In the genomic region with DNA sequence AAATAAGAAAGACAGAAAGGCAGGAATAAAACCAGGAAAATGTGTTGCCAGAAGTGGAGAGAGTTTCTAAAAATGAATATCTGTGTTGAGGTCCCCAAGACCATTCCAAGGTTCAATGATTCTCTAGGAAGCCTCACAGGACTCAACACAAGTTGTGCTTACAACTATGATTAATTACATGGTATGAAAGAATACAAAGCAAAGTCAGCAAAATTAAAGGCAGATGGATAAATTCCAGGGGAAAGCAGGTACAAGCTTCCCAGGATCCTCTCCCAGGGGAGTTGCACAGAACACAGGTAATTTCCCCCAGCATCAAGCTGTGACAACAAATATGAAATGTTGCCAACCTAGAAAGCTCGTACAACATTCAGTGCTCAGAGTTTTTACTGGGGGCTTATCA, we compare ENCODE assay signal across 33 cellular contexts.
A peak's percentile ranks its signal among the peaks of the same experiment; 100 is the strongest.
DNase-seq lines count a peak whose midpoint lies in the region; ATAC-seq, FAIRE-seq and TF ChIP-seq lines count a peak whose summit lies in the region.
"Had no signal": no experiment of that assay in that cellular context is flagged by ENCODE, and none has a peak within 500 bp of the region (broad histone marks: within the 10 kb centered on the region; RNA-seq: fewer than 3 reads in every experiment).

No MANE protein-coding gene starts in this region.

- no peak for TF ChIP-seq POLR2A in HepG2 (IDR thresholded peaks at IDR 0.05; ENCODE audit: insufficient read depth in 1 of 2, low read depth in 2 of 2, low read length in 2 of 2)
- no peak for TF ChIP-seq POLR2A in right lobe of liver (IDR thresholded peaks at IDR 0.05)
- no peak for TF ChIP-seq POLR2A in A549 (IDR thresholded peaks at IDR 0.05; ENCODE audit: low read length)

- BruUV-seq in HepG2 (replicated peaks; lab: Mats Ljungman, UMichigan) (no TSS peak), Calu3 (replicated peaks; lab: Mats Ljungman, UMichigan) (no TSS peak)

- in situ Hi-C loops in HepG2 (cut with HindIII; ENCODE audit: extremely low pct_ligation_motif_present, low pct_unique_long_range_greater_than_20kb), result no loop called here

- ATAC-seq in HepG2, result no peak
- no peak for ATAC-seq in right lobe of liver
- no peak for ATAC-seq in A549
- ATAC-seq: CD8-positive, alpha-beta T cell had no signal

- TF ChIP-seq RAD21 in HepG2 (CRISPR knock-in tag; IDR thresholded peaks at IDR 0.05) (no peak), A549 (conservative IDR thresholded peaks at IDR 0.05 in 1 of 2, IDR thresholded peaks at IDR 0.05 in 1 of 2) (no peak)

- WGBS in HepG2 (ENCODE audit: low lambda C conversion rate), result 0% methylated on average over 1 of the region's 1 CpG
- WGBS in right lobe of liver (ENCODE audit: insufficient coverage, low coverage, low lambda C conversion rate, missing lambda C conversion rate), result 36% methylated on average over 1 of the region's 1 CpG
- whole genome bisulfite sequencing in A549 (ENCODE audit: missing lambda C conversion rate), result 0% methylated on average over 1 of the region's 1 CpG

- H3K27ac ChIP-seq in HepG2 (ENCODE audit: extremely low read length, insufficient read depth, low read length), result no peak overlapping the region
- H3K27ac ChIP-seq in right lobe of liver, result no peak overlapping the region
- no peak overlapping the region for H3K27ac ChIP-seq in A549
- H3K27ac ChIP-seq: 22Rv1; BLaER1; BLaER1 treated with 17β-estradiol and CSF1 and Interleukin-3, amounts not matched to agents 10 nM and 100 nM; C4-2B had no signal

- no peak overlapping the region for H3K27ac Mint-ChIP-seq in Calu3 (ENCODE audit: unreplicated experiment)
- H3K27ac Mint-ChIP-seq: B cell; CD14-positive monocyte; CD4-positive, alpha-beta memory T cell; CD4-positive, alpha-beta T cell; CD4-positive, CD25-positive, alpha-beta regulatory T cell; CD8-positive, alpha-beta memory T cell; CD8-positive, alpha-beta T cell had no signal

- intact Hi-C loops in HepG2 (cut with micrococcal nuclease; ENCODE audit: unreplicated experiment), result no loop called here
- intact Hi-C loops in right lobe of liver (cut with DNase I), result no loop called here
- intact Hi-C loops in Calu3 (cut with micrococcal nuclease; ENCODE audit: unreplicated experiment), result no loop called here

- no peak overlapping the region for H2AFZ ChIP-seq in HepG2 (ENCODE audit: low read length)

- TF ChIP-seq CTCF in HepG2 (CRISPR knock-in tag; IDR thresholded peaks at IDR 0.05) (no peak), right lobe of liver (IDR thresholded peaks at IDR 0.05) (no peak), A549 (IDR thresholded peaks at IDR 0.05) (no peak), Calu3 (IDR thresholded peaks at IDR 0.05; ENCODE audit: unreplicated experiment) (no peak)

- H3K4me3 Mint-ChIP-seq in Calu3 (ENCODE audit: low read depth, unreplicated experiment), result no peak overlapping the region
- H3K4me3 Mint-ChIP-seq: B cell; CD14-positive monocyte; CD4-positive, alpha-beta memory T cell; CD4-positive, alpha-beta T cell; CD4-positive, CD25-positive, alpha-beta regulatory T cell; CD8-positive, alpha-beta memory T cell; CD8-positive, alpha-beta T cell had no signal

- no peak overlapping the region for H3K9ac ChIP-seq in HepG2 (ENCODE audit: insufficient read depth, low read depth, low read length)
- H3K9ac ChIP-seq: BLaER1; BLaER1 treated with 17β-estradiol and CSF1 and Interleukin-3, amounts not matched to agents 10 nM and 100 nM had no signal

- TF ChIP-seq EP300 in HepG2 (IDR thresholded peaks at IDR 0.05; ENCODE audit: low read depth in 2 of 2, low read length in 2 of 2), result no peak
- TF ChIP-seq EP300 in HepG2 (CRISPR knock-in tag; IDR thresholded peaks at IDR 0.05; ENCODE audit: borderline replicate concordance), result no peak
- TF ChIP-seq EP300 in A549 (IDR thresholded peaks at IDR 0.05), result no peak

- H3K4me3 ChIP-seq in HepG2 (replicated peaks in 1 of 3; ENCODE audit: insufficient read depth in 1 of 3, low read depth in 2 of 3, low read length in 3 of 3) (no peak overlapping the region), right lobe of liver (no peak overlapping the region), A549 (no peak overlapping the region)
- H3K4me3 ChIP-seq: BLaER1; BLaER1 treated with 17β-estradiol and CSF1 and Interleukin-3, amounts not matched to agents 10 nM and 100 nM had no signal

- H3K4me1 Mint-ChIP-seq in Calu3 (ENCODE audit: low read depth, unreplicated experiment), result no peaks in the 10 kb centered on the region
- H3K4me1 Mint-ChIP-seq: B cell; CD14-positive monocyte; CD4-positive, alpha-beta memory T cell; CD4-positive, CD25-positive, alpha-beta regulatory T cell; CD8-positive, alpha-beta memory T cell had no signal

- no peaks in the 10 kb centered on the region for H4K20me1 ChIP-seq in HepG2 (ENCODE audit: insufficient read depth, low read length)
- H4K20me1 ChIP-seq: BLaER1; BLaER1 treated with 17β-estradiol and CSF1 and Interleukin-3, amounts not matched to agents 10 nM and 100 nM had no signal

- no peak overlapping the region for H3K4me2 ChIP-seq in HepG2 (ENCODE audit: low read depth, low read length)
- no peak overlapping the region for H3K4me2 ChIP-seq in A549
- H3K4me2 ChIP-seq: BLaER1; BLaER1 treated with 17β-estradiol and CSF1 and Interleukin-3, amounts not matched to agents 10 nM and 100 nM had no signal

- CTCF ChIA-PET in HepG2 (lab: Yijun Ruan, JAX; ENCODE audit: low intra/inter-chr PET ratio, low total read pairs) (no interaction called here), A549 (lab: Yijun Ruan, JAX) (no interaction called here), Calu3 (lab: Charles Lee) (no interaction called here)

- H3K4me1 ChIP-seq in HepG2 (ENCODE audit: insufficient read depth, low read length), result no peaks in the 10 kb centered on the region
- H3K4me1 ChIP-seq in right lobe of liver, result no peaks in the 10 kb centered on the region
- H3K4me1 ChIP-seq in A549, result no peaks in the 10 kb centered on the region
- H3K4me1 ChIP-seq: BE2C; BLaER1; BLaER1 treated with 17β-estradiol and CSF1 and Interleukin-3, amounts not matched to agents 10 nM and 100 nM; Caco-2 had no signal

- no peaks in the 10 kb centered on the region for H3K9me3 Mint-ChIP-seq in Calu3 (ENCODE audit: low read depth, unreplicated experiment)
- H3K9me3 Mint-ChIP-seq: CD4-positive, alpha-beta T cell; CD8-positive, alpha-beta T cell had no signal

- H3K36me3 Mint-ChIP-seq in Calu3 (ENCODE audit: insufficient read depth, unreplicated experiment), result no peaks in the 10 kb centered on the region
- H3K36me3 Mint-ChIP-seq: CD14-positive monocyte; CD4-positive, alpha-beta memory T cell; CD4-positive, CD25-positive, alpha-beta regulatory T cell; CD8-positive, alpha-beta memory T cell; CD8-positive, alpha-beta T cell had no signal

- H3K27me3 ChIP-seq in HepG2 (ENCODE audit: control insufficient read depth in 1 of 2, insufficient read depth in 2 of 2, low read length in 2 of 2), result no peaks in the 10 kb centered on the region; a peak in 1 of 5 replicates
- no peaks in the 10 kb centered on the region for H3K27me3 ChIP-seq in right lobe of liver
- H3K27me3 ChIP-seq: BE2C; BLaER1; BLaER1 treated with 17β-estradiol and CSF1 and Interleukin-3, amounts not matched to agents 10 nM and 100 nM had no signal

- no peaks in the 10 kb centered on the region for H3K27me3 Mint-ChIP-seq in Calu3 (ENCODE audit: unreplicated experiment)
- H3K27me3 Mint-ChIP-seq: B cell; CD4-positive, alpha-beta memory T cell; CD4-positive, alpha-beta T cell; CD4-positive, CD25-positive, alpha-beta regulatory T cell; CD8-positive, alpha-beta memory T cell had no signal

- POLR2A ChIA-PET in HepG2 (lab: Yijun Ruan, JAX), result no interaction called here
- POLR2A ChIA-PET in A549 (lab: Yijun Ruan, JAX), result no interaction called here

- H3K9me3 ChIP-seq in HepG2 (ENCODE audit: low read length) (no peaks in the 10 kb centered on the region), right lobe of liver (no peaks in the 10 kb centered on the region), A549 (no peaks in the 10 kb centered on the region)
- H3K9me3 ChIP-seq: BE2C, BLaER1, Caco-2 had no signal

- DNase-seq in HepG2 (ENCODE audit: low spot score) (no peak), right lobe of liver (no peak), A549 (ENCODE audit: low read depth in 1 of 2, low spot score in 1 of 2) (no peak), NCI-H69 (lab: John Stamatoyannopoulos, UW) (peak; percentile 18), Calu3 (no peak)
- no peak for DNase-seq in activated CD4-positive, alpha-beta T cell treated with anti-CD3 and anti-CD28 coated beads for 48 hours
- DNase-seq: 8988T; ACHN; AML-193; BE2C; C1 segment of cervical spinal cord; Caco-2; CD4-positive, alpha-beta memory T cell; CD4-positive, alpha-beta T cell; CD4-positive, CD25-positive, alpha-beta regulatory T cell; CD8-positive, alpha-beta memory T cell; CD8-positive, alpha-beta T cell; COR-L47; DMS 273 treated with DMSO at 0.1 percent for 48 hours; DMS153; DMS53; DMS79; DMS79 treated with DMSO at 0.1 percent for 48 hours; DND-41; EL had no signal

- no peaks in the 10 kb centered on the region for H3K36me3 ChIP-seq in HepG2 (replicated peaks in 1 of 2; ENCODE audit: control insufficient read depth in 1 of 2, insufficient read depth in 2 of 2, low read length in 2 of 2)
- no peaks in the 10 kb centered on the region for H3K36me3 ChIP-seq in right lobe of liver
- H3K36me3 ChIP-seq: BE2C; BLaER1; BLaER1 treated with 17β-estradiol and CSF1 and Interleukin-3, amounts not matched to agents 10 nM and 100 nM had no signal

- FAIRE-seq in HepG2 (lab: Jason Lieb, UNC), result no peak
- FAIRE-seq in A549 (lab: Jason Lieb, UNC), result no peak
- FAIRE-seq: A204.1, D721Med had no signal

- no peaks in the 10 kb centered on the region for H3K79me2 ChIP-seq in HepG2 (ENCODE audit: insufficient read depth, low read length)

TF ChIP-seq in HepG2, 621 proteins besides CTCF, POLR2A, EP300 and RAD21 (continues in another document):
- no peak for TF ChIP-seq FOSL1 (CRISPR knock-in tag; IDR thresholded peaks at IDR 0.05; ENCODE audit: borderline replicate concordance)

TF ChIP-seq in A549, 52 proteins besides CTCF, POLR2A, EP300 and RAD21:
- TF ChIP-seq CBX2 (IDR thresholded peaks at IDR 0.05; ENCODE audit: borderline replicate concordance, low read depth), result no peak
- peak; percentile 8 for TF ChIP-seq MAFK (IDR thresholded peaks at IDR 0.05; ENCODE audit: partially characterized antibody)
TF ChIP-seq in A549: peak in this region for 1.
